Comparison of ENCODE assay signal across 15 cellular contexts in the genomic region with DNA sequence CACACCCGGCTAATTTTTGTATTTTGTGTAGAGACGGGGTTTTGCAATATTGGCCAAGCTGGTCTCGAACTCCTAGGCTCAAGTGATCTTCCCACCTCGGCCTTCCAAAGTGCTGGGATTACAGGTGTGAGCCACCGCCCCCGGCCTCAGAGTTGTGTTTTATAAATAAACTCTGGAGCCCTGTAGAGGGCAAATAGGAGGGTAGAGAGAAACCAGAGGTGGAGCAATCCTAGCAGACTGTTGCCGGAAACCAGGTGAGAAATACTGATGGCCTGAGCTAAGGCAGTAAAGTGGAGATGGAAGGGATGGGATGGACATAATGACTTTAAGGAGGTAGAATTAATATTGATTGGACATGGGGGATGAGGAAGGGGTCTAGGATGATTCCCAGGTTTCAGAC. TPM values are rescaled to one million over a fixed set of nuclear protein-coding genes. Genes with fewer than 3 reads are reported as not detected.
DNase-seq lines count a peak whose midpoint lies in the region; ATAC-seq and TF ChIP-seq lines count a peak whose summit lies in the region.
"Had no signal": no experiment of that assay in that cellular context is flagged by ENCODE, and none has a peak within 500 bp of the region (broad histone marks: within the 10 kb centered on the region; RNA-seq: fewer than 3 reads in every experiment).

No MANE protein-coding gene starts in this region.

- H3K9me3 ChIP-seq in liver (ENCODE audit: control insufficient read depth in 4 of 4, low read length in 3 of 4) (no peaks in the 10 kb centered on the region), prostate gland (no peaks in the 10 kb centered on the region), upper lobe of left lung (peaks cover 0 to 9% (median 7%) of the 10 kb centered on the region in 4 donors)

- H3K9ac ChIP-seq in liver (ENCODE audit: low read depth in 1 of 2, low read length in 2 of 2): no peak overlapping the region

- DNase-seq in prostate gland (ENCODE audit: low spot score): no peak
- no peak for DNase-seq in SHP77 (lab: John Stamatoyannopoulos, UW)
- no peak for DNase-seq in NCI-H345 (lab: John Stamatoyannopoulos, UW)
- no peak for DNase-seq in upper lobe of left lung
- DNase-seq: C1 segment of cervical spinal cord; Caco-2; CD4-positive, CD25-positive, alpha-beta regulatory T cell; CD8-positive, alpha-beta T cell; DMS153; DND-41; H9 had no signal

- 38% methylated on average over 7 of the region's 7 CpGs for WGBS in liver
- 90% methylated on average over 7 of the region's 7 CpGs for WGBS in prostate gland
- 68 to 85% methylated on average over 7 of the region's 7 CpGs for WGBS in upper lobe of left lung, 2 donors

- no peaks in the 10 kb centered on the region for H3K36me3 ChIP-seq in liver (ENCODE audit: control insufficient read depth in 4 of 4, insufficient read depth in 3 of 4, low read depth in 1 of 4, low read length in 3 of 4)
- H3K36me3 ChIP-seq in prostate gland: no peaks in the 10 kb centered on the region
- no peaks in the 10 kb centered on the region for H3K36me3 ChIP-seq in upper lobe of left lung

- TF ChIP-seq RAD21 in liver (IDR thresholded peaks at IDR 0.05): peak; percentile 41 to 46

- H3K27me3 ChIP-seq in liver (ENCODE audit: control insufficient read depth in 4 of 4, insufficient read depth in 4 of 4, low read length in 3 of 4): no peaks in the 10 kb centered on the region
- H3K27me3 ChIP-seq in prostate gland (replicated peaks; ENCODE audit: insufficient read depth): no peaks in the 10 kb centered on the region
- no peaks in the 10 kb centered on the region for H3K27me3 ChIP-seq in upper lobe of left lung

- TF ChIP-seq CTCF in VCaP (conservative IDR thresholded peaks at IDR 0.05) (no peak), liver (IDR thresholded peaks at IDR 0.05; ENCODE audit: low read depth, low read length, missing input control) (no peak), prostate gland (IDR thresholded peaks at IDR 0.05) (no peak), upper lobe of left lung (IDR thresholded peaks at IDR 0.05) (no peak)

- no peak for TF ChIP-seq POLR2A in prostate gland (IDR thresholded peaks at IDR 0.05)
- no peak for TF ChIP-seq POLR2A in upper lobe of left lung (IDR thresholded peaks at IDR 0.05)

- TF ChIP-seq EP300 in upper lobe of left lung (IDR thresholded peaks at IDR 0.05): no peak

- intact Hi-C loops in prostate gland (cut with DNase I): no loop called here

- peak overlapping the region; percentile 99 for H3K27ac ChIP-seq in VCaP
- peak overlapping the region; percentile 82 to 83 for H3K27ac ChIP-seq in liver (ENCODE audit: low read depth in 1 of 2, low read length in 2 of 2)
- peak overlapping the region; percentile 54 to 85 for H3K27ac ChIP-seq in prostate gland
- H3K27ac ChIP-seq in upper lobe of left lung: no peak overlapping the region

- H3K4me3 ChIP-seq in liver (ENCODE audit: low read depth in 1 of 3, low read length in 3 of 3) (no peak overlapping the region), prostate gland (no peak overlapping the region), upper lobe of left lung (no peak overlapping the region)
- H3K4me3 ChIP-seq: GM23338 had no signal

- no peak for ATAC-seq in upper lobe of left lung (ENCODE audit: low FRiP score in 2 of 2)
- ATAC-seq: CD8-positive, alpha-beta T cell; GM23338; HCT116 had no signal

- H3K4me1 ChIP-seq in liver (ENCODE audit: control insufficient read depth in 4 of 4, insufficient read depth in 4 of 4, low read length in 3 of 4) (peaks cover 1 to 51% (median 34%) of the 10 kb centered on the region in 4 donors), prostate gland (replicated peaks) (no peaks in the 10 kb centered on the region), upper lobe of left lung (peaks cover 0 to 3% (median 0%) of the 10 kb centered on the region in 4 donors)

TF ChIP-seq in liver, 16 proteins besides CTCF, POLR2A, EP300 and RAD21:
- TF ChIP-seq JUND (IDR thresholded peaks at IDR 0.05) (peak; percentile 57 to 71), NR2F2 (IDR thresholded peaks at IDR 0.05) (no peak), HNF4A (conservative IDR thresholded peaks at IDR 0.05) (peak; percentile 49 to 70), SP1 (IDR thresholded peaks at IDR 0.05) (peak; percentile 51), GABPA (IDR thresholded peaks at IDR 0.05 in 1 of 2, conservative IDR thresholded peaks at IDR 0.05 in 1 of 2) (no peak), YY1 (IDR thresholded peaks at IDR 0.05) (peak; percentile 41), FOXA2 (IDR thresholded peaks at IDR 0.05) (peak; percentile 31), RXRA (IDR thresholded peaks at IDR 0.05) (peak; percentile 72 to 81), EGR1 (IDR thresholded peaks at IDR 0.05; ENCODE audit: low read depth in 2 of 2) (peak; percentile 38 to 60)
- TF ChIP-seq, protein P1, sequence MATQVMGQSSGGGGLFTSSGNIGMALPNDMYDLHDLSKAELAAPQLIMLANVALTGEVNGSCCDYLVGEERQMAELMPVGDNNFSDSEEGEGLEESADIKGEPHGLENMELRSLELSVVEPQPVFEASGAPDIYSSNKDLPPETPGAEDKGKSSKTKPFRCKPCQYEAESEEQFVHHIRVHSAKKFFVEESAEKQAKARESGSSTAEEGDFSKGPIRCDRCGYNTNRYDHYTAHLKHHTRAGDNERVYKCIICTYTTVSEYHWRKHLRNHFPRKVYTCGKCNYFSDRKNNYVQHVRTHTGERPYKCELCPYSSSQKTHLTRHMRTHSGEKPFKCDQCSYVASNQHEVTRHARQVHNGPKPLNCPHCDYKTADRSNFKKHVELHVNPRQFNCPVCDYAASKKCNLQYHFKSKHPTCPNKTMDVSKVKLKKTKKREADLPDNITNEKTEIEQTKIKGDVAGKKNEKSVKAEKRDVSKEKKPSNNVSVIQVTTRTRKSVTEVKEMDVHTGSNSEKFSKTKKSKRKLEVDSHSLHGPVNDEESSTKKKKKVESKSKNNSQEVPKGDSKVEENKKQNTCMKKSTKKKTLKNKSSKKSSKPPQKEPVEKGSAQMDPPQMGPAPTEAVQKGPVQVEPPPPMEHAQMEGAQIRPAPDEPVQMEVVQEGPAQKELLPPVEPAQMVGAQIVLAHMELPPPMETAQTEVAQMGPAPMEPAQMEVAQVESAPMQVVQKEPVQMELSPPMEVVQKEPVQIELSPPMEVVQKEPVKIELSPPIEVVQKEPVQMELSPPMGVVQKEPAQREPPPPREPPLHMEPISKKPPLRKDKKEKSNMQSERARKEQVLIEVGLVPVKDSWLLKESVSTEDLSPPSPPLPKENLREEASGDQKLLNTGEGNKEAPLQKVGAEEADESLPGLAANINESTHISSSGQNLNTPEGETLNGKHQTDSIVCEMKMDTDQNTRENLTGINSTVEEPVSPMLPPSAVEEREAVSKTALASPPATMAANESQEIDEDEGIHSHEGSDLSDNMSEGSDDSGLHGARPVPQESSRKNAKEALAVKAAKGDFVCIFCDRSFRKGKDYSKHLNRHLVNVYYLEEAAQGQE (IDR thresholded peaks at IDR 0.05): peak; percentile 46
TF ChIP-seq in liver: peak in this region for 8.

RNA-seq across cellular contexts. Expression of a gene that starts 2.7 kb away (rescaled TPM):
- total RNA-seq in liver (1,000 to 10,000 TPM in 1 of 2 donors, 1 to 10 TPM in 1; 3.0 to 1,013 TPM), prostate gland (10 to 100 TPM; 25.4 to 36.4 TPM), upper lobe of left lung (100 to 1,000 TPM in 2 of 6 donors, 10 to 100 TPM in 4; 45.2 to 123 (median 73.5) TPM)
- polyA plus RNA-seq in liver: 100 to 1,000 TPM; 662 to 748 TPM
- total RNA-seq: CD4-positive, CD25-positive, alpha-beta regulatory T cell had no signal

RNA-seq across cellular contexts. Expression of a gene that starts 8.3 kb away (rescaled TPM):
- total RNA-seq in liver (10 to 100 TPM in 1 of 2 donors, 1 to 10 TPM in 1; 7.2 to 24.8 TPM), prostate gland (10 to 100 TPM in 1 of 2 donors, 1 to 10 TPM in 1; 9.0 to 14.5 TPM), upper lobe of left lung (10 to 100 TPM in 1 of 6 donors, 1 to 10 TPM in 5; 3.5 to 19.9 (median 8.4) TPM)
- 1 to 10 TPM; 2.7 to 3.7 TPM for polyA plus RNA-seq in liver

RNA-seq across cellular contexts. Expression of a gene that starts 35.4 kb away (rescaled TPM):
- total RNA-seq in liver (100 to 1,000 TPM; 365 to 695 TPM), prostate gland (1,000 to 10,000 TPM in 1 of 2 donors, 100 to 1,000 TPM in 1; 912 to 1,347 TPM), upper lobe of left lung (100 to 1,000 TPM; 419 to 868 (median 611) TPM)
- polyA plus RNA-seq in liver: 100 to 1,000 TPM; 370 to 543 TPM

Comparison
In these comparisons a context has a peak if more than half of its experiments do, and no peak if none do; other contexts are left out.
1. H3K27ac ChIP-seq: peak in VCaP (single experiment), liver (2 of 2) and prostate gland (2 of 2); none in upper lobe of left lung (0 of 4).